In the genomic region with DNA sequence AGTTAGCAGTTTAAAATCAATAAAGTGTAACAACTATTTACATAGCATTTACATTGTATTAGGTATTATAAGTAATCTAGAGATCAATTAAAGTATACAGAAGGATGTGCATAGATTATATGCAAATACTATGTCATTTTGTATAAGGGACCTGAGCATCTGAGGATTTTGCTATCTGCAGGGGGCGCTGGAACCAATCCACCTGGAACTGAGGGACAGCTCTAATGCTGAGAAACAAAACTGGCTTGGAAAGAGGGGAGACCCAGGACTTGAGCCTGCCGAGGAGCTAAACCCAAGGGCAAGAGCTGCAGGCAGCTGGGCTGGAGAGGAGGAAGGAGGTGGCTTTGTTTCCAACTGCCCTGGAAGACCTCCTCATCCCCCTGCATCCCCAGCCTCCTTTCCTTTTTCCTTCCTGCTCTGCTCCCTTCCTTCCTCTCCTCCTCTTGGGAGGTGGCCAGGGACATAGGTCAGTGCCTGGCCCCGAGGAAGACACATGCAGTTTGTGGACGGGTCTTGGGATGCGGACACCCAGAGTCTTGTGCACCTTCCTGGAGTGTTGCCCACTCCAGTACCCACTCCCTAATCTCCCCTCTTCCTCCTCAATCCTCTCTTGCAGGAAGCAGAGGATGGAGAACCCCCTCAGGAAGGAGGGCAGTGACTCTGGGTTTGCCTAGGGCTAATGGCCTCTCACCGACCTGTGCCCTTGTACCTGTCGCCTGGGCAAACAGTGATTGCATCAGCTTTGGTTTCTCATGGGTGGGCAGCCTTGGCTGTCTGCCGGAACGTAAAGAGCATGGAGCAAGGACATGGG, we compare ENCODE assay signal across 9 cellular contexts. TPM values are rescaled to one million over a fixed set of nuclear protein-coding genes. Genes with fewer than 3 reads are reported as not detected.
A peak's percentile ranks its signal among the peaks of the same experiment; 100 is the strongest.
DNase-seq lines count a peak whose midpoint lies in the region; ATAC-seq lines count a peak whose summit lies in the region.
"Had no signal": no experiment of that assay in that cellular context is flagged by ENCODE, and none has a peak within 500 bp of the region (broad histone marks: within the 10 kb centered on the region; RNA-seq: fewer than 3 reads in every experiment).

No MANE protein-coding gene starts in this region.

- H3K18ac ChIP-seq in mesendoderm (ENCODE audit: low read length): no peak overlapping the region

- no peak overlapping the region for H3K23ac ChIP-seq in mesendoderm (ENCODE audit: low read length)

- H3K79me2 ChIP-seq in mesendoderm (ENCODE audit: control insufficient read depth, insufficient read depth, low read length): no peaks in the 10 kb centered on the region

- no peak overlapping the region for H3K9ac ChIP-seq in mesendoderm (ENCODE audit: low read length)

- H3K36me3 ChIP-seq in mesendoderm (ENCODE audit: control insufficient read depth, insufficient read depth, low read length): no peaks in the 10 kb centered on the region

- no peak for ATAC-seq in GM21529 (IDR thresholded peaks at IDR 0.05; ENCODE audit: unreplicated experiment)
- no peak for ATAC-seq in GM18520 (IDR thresholded peaks at IDR 0.05; ENCODE audit: unreplicated experiment)

- H2BK15ac ChIP-seq in mesendoderm (replicated peaks; ENCODE audit: low read depth): no peak overlapping the region

- H3K27me3 ChIP-seq in mesendoderm (ENCODE audit: insufficient read depth, low read length, poor library complexity): no peaks in the 10 kb centered on the region

- no peak overlapping the region for H3K4me3 ChIP-seq in mesendoderm (ENCODE audit: low read length)

- H3K4ac ChIP-seq in mesendoderm (ENCODE audit: low read depth, low read length): peak overlapping the region; percentile 1

- WGBS in mesendoderm (ENCODE audit: extremely low coverage, insufficient coverage, low lambda C conversion rate): no CpG with 5 or more reads among the region's 9 CpGs

- no peaks in the 10 kb centered on the region for H3K79me1 ChIP-seq in mesendoderm (ENCODE audit: low read length)

- no peak overlapping the region for H4K8ac ChIP-seq in mesendoderm (ENCODE audit: low read depth, low read length)

- DNase-seq in Daoy (ENCODE audit: low read depth) (peak; percentile 21), NAMALWA (ENCODE audit: low spot score) (peak; percentile 32), mesendoderm (peak; percentile 64), amniotic stem cell (lab: John Stamatoyannopoulos, UW) (no peak), HuH-7 (ENCODE audit: low spot score) (no peak)
- peak; percentile 10 to 46 for DNase-seq in activated T-helper 1 cell treated with anti-CD3 and anti-CD28 coated beads, Interleukin-2, amount 50 U/mL, for 16 hours (ENCODE audit: low read depth in 1 of 2, low spot score in 1 of 2)

- peak overlapping the region; percentile 30 for H2AK5ac ChIP-seq in mesendoderm (ENCODE audit: low read length)

- no peak overlapping the region for H3K27ac ChIP-seq in mesendoderm (ENCODE audit: low read depth, low read length)

- H4K5ac ChIP-seq in mesendoderm (ENCODE audit: low read length): no peak overlapping the region

- H3K56ac ChIP-seq in mesendoderm (ENCODE audit: low read length): peak overlapping the region; percentile 75

- peaks cover 3% of the 10 kb centered on the region for H3K4me1 ChIP-seq in mesendoderm (ENCODE audit: control insufficient read depth, low read depth, low read length)

- no peak overlapping the region for H3K4me2 ChIP-seq in mesendoderm (ENCODE audit: low read length)

- H2BK5ac ChIP-seq in mesendoderm (ENCODE audit: low read length): no peak overlapping the region

- no peak overlapping the region for H2BK120ac ChIP-seq in mesendoderm (ENCODE audit: low read depth, low read length)

RNA-seq across cellular contexts. Expression of a gene that starts 0.8 kb away (rescaled TPM):
- not detected in 2 replicates for total RNA-seq in Daoy (2014; rRNA removed; shearing (Covaris generic))
- polyA plus RNA-seq in mesendoderm (2013, experiment 1 of 2): 0.10 TPM
- 0.11 TPM for polyA plus RNA-seq in mesendoderm (2013, experiment 2 of 2)
- total RNA-seq: natural killer cell treated with Interleukin-12 subunit alpha and Interleukin-12 subunit beta and Interleukin-15 and Interleukin-18, amount 100 ng/mL, for 72 hours had no signal

RNA-seq across cellular contexts. Expression of a gene that starts 32.2 kb away (rescaled TPM):
- not detected in 2 replicates for total RNA-seq in Daoy (2014; rRNA removed; shearing (Covaris generic))
- 0.39 TPM for polyA plus RNA-seq in mesendoderm (2013, experiment 1 of 2)
- polyA plus RNA-seq in mesendoderm (2013, experiment 2 of 2): 0.36 TPM

Comparison
In these comparisons a context has a peak if more than half of its experiments do, and no peak if none do; other contexts are left out.
1. DNase-seq: peak in Daoy (single experiment), NAMALWA (single experiment), activated T-helper 1 cell treated with anti-CD3 and anti-CD28 coated beads, Interleukin-2, amount 50 U/mL, for 16 hours (2 of 2) and mesendoderm (single experiment); none in amniotic stem cell (single experiment) and HuH-7 (single experiment).